1 cellular context compared by ENCODE assay signal in genomic region chr15:40564591-40565332, GRCh38.
TF ChIP-seq lines count a peak whose summit lies in the region.

CCDC32 (minus strand) TSS chr15:40565042; CDS start chr15:40563015, 2,027 bp downstream.

TF ChIP-seq in HepG2, 621 proteins besides CTCF, POLR2A, EP300 and RAD21 (continued from another document and continues in another):
- TF ChIP-seq MEIS1 (CRISPR knock-in tag; IDR thresholded peaks at IDR 0.05; ENCODE audit: borderline replicate concordance) = no peak
- no peak for TF ChIP-seq KAT7 (CRISPR knock-in tag; IDR thresholded peaks at IDR 0.05; ENCODE audit: borderline replicate concordance)
- TF ChIP-seq NONO (IDR thresholded peaks at IDR 0.05) = no peak
- TF ChIP-seq NONO (CRISPR knock-in tag; conservative IDR thresholded peaks at IDR 0.05) = 0 out of 2 replicates have a peak, but pooled peaks have one; percentile 37
- no peak for TF ChIP-seq ZNF850 (CRISPR knock-in tag; conservative IDR thresholded peaks at IDR 0.05)
- TF ChIP-seq DR1 (CRISPR knock-in tag; IDR thresholded peaks at IDR 0.05) = no peak; the same call in 1 of the 2 replicates
- TF ChIP-seq SNAPC2 (CRISPR knock-in tag; IDR thresholded peaks at IDR 0.05) = no peak
- no peak for TF ChIP-seq NR1H2 (CRISPR knock-in tag; IDR thresholded peaks at IDR 0.05; ENCODE audit: borderline replicate concordance, low read depth)
- peak; percentile 52 for TF ChIP-seq HNF1B (CRISPR knock-in tag; IDR thresholded peaks at IDR 0.05)
- peak; percentile 58; the same call in 1 of the 2 replicates for TF ChIP-seq ZNF558 (CRISPR knock-in tag; IDR thresholded peaks at IDR 0.05; ENCODE audit: borderline replicate concordance)
- 0 out of 2 replicates have a peak, but pooled peaks have one; percentile 52 for TF ChIP-seq ZNF431 (CRISPR knock-in tag; IDR thresholded peaks at IDR 0.05; ENCODE audit: borderline replicate concordance, low read depth)
- TF ChIP-seq GFI1 (CRISPR knock-in tag; IDR thresholded peaks at IDR 0.05; ENCODE audit: borderline replicate concordance) = 0 out of 2 replicates have a peak, but pooled peaks have one; percentile 15
- no peak for TF ChIP-seq ARNT (IDR thresholded peaks at IDR 0.05)
- TF ChIP-seq ZNF616 (CRISPR knock-in tag; IDR thresholded peaks at IDR 0.05; ENCODE audit: low read depth) = no peak
- no peak for TF ChIP-seq ZNF24 (IDR thresholded peaks at IDR 0.05)
- no peak for TF ChIP-seq MAF1 (CRISPR knock-in tag; IDR thresholded peaks at IDR 0.05; ENCODE audit: borderline replicate concordance)
- TF ChIP-seq ZXDC (CRISPR knock-in tag; IDR thresholded peaks at IDR 0.05) = peak; percentile 74; the same call in 1 of the 2 replicates
- peak; percentile 64 for TF ChIP-seq GABPB1 (CRISPR knock-in tag; IDR thresholded peaks at IDR 0.05)
- no peak for TF ChIP-seq SIN3B (IDR thresholded peaks at IDR 0.05; ENCODE audit: low read length)
- no peak for TF ChIP-seq MBD4 (IDR thresholded peaks at IDR 0.05; ENCODE audit: borderline replicate concordance, low read length)
- TF ChIP-seq ZBTB38 (CRISPR knock-in tag; IDR thresholded peaks at IDR 0.05) = no peak
- TF ChIP-seq TEF (CRISPR knock-in tag; IDR thresholded peaks at IDR 0.05) = no peak
- no peak for TF ChIP-seq ZNF441 (CRISPR knock-in tag; IDR thresholded peaks at IDR 0.05; ENCODE audit: borderline replicate concordance)
- TF ChIP-seq ZSCAN21 (CRISPR knock-in tag; IDR thresholded peaks at IDR 0.05; ENCODE audit: borderline replicate concordance) = 0 out of 2 replicates have a peak, but pooled peaks have one; percentile 20
- TF ChIP-seq ZNF614 (CRISPR knock-in tag; IDR thresholded peaks at IDR 0.05; ENCODE audit: borderline replicate concordance) = no peak
- TF ChIP-seq ZNF567 (CRISPR knock-in tag; IDR thresholded peaks at IDR 0.05; ENCODE audit: borderline replicate concordance) = no peak
- TF ChIP-seq ZNF468 (CRISPR knock-in tag; IDR thresholded peaks at IDR 0.05) = no peak
- TF ChIP-seq ATF1 (CRISPR knock-in tag; IDR thresholded peaks at IDR 0.05) = peak; percentile 81
- TF ChIP-seq NRL (CRISPR knock-in tag; IDR thresholded peaks at IDR 0.05; ENCODE audit: borderline replicate concordance) = no peak
- TF ChIP-seq U2AF2 (IDR thresholded peaks at IDR 0.05; ENCODE audit: low read depth, low read length) = no peak
- no peak for TF ChIP-seq ZNF3 (CRISPR knock-in tag; IDR thresholded peaks at IDR 0.05)
- TF ChIP-seq ZHX1 (CRISPR knock-in tag; IDR thresholded peaks at IDR 0.05; ENCODE audit: low read depth) = no peak
- TF ChIP-seq ZNF816 (CRISPR knock-in tag; IDR thresholded peaks at IDR 0.05; ENCODE audit: borderline replicate concordance) = no peak
- no peak for TF ChIP-seq ZNF800 (CRISPR knock-in tag; IDR thresholded peaks at IDR 0.05)
- TF ChIP-seq ZFP91 (CRISPR knock-in tag; IDR thresholded peaks at IDR 0.05; ENCODE audit: borderline replicate concordance) = peak; percentile 71; the same call in 1 of the 2 replicates
- TF ChIP-seq ZNF329 (CRISPR knock-in tag; IDR thresholded peaks at IDR 0.05; ENCODE audit: low read depth) = no peak
- peak; percentile 44; the same call in 1 of the 2 replicates for TF ChIP-seq KAT8 (CRISPR knock-in tag; IDR thresholded peaks at IDR 0.05)
- TF ChIP-seq FOXP4 (CRISPR knock-in tag; IDR thresholded peaks at IDR 0.05) = no peak; the same call in 1 of the 2 replicates
- TF ChIP-seq ZNF564 (CRISPR knock-in tag; IDR thresholded peaks at IDR 0.05) = no peak
- TF ChIP-seq KLF6 (CRISPR knock-in tag; IDR thresholded peaks at IDR 0.05) = no peak; the same call in 1 of the 2 replicates
- no peak for TF ChIP-seq ZNF142 (CRISPR knock-in tag; IDR thresholded peaks at IDR 0.05)
- no peak for TF ChIP-seq PCBP2 (optimal IDR thresholded peaks at IDR 0.05; ENCODE audit: low read depth, low read length, poor library complexity, severe bottlenecking)
